In genomic region chr7:107023522-107024149, GRCh38 we compare ENCODE assay signal across 3 cellular contexts.
TF ChIP-seq lines count a peak whose summit lies in the region.

No MANE protein-coding gene starts in this region.

TF ChIP-seq in GM23338, 12 proteins besides CTCF, POLR2A, EP300 and RAD21 (continues in another document):
- TF ChIP-seq, protein P1, sequence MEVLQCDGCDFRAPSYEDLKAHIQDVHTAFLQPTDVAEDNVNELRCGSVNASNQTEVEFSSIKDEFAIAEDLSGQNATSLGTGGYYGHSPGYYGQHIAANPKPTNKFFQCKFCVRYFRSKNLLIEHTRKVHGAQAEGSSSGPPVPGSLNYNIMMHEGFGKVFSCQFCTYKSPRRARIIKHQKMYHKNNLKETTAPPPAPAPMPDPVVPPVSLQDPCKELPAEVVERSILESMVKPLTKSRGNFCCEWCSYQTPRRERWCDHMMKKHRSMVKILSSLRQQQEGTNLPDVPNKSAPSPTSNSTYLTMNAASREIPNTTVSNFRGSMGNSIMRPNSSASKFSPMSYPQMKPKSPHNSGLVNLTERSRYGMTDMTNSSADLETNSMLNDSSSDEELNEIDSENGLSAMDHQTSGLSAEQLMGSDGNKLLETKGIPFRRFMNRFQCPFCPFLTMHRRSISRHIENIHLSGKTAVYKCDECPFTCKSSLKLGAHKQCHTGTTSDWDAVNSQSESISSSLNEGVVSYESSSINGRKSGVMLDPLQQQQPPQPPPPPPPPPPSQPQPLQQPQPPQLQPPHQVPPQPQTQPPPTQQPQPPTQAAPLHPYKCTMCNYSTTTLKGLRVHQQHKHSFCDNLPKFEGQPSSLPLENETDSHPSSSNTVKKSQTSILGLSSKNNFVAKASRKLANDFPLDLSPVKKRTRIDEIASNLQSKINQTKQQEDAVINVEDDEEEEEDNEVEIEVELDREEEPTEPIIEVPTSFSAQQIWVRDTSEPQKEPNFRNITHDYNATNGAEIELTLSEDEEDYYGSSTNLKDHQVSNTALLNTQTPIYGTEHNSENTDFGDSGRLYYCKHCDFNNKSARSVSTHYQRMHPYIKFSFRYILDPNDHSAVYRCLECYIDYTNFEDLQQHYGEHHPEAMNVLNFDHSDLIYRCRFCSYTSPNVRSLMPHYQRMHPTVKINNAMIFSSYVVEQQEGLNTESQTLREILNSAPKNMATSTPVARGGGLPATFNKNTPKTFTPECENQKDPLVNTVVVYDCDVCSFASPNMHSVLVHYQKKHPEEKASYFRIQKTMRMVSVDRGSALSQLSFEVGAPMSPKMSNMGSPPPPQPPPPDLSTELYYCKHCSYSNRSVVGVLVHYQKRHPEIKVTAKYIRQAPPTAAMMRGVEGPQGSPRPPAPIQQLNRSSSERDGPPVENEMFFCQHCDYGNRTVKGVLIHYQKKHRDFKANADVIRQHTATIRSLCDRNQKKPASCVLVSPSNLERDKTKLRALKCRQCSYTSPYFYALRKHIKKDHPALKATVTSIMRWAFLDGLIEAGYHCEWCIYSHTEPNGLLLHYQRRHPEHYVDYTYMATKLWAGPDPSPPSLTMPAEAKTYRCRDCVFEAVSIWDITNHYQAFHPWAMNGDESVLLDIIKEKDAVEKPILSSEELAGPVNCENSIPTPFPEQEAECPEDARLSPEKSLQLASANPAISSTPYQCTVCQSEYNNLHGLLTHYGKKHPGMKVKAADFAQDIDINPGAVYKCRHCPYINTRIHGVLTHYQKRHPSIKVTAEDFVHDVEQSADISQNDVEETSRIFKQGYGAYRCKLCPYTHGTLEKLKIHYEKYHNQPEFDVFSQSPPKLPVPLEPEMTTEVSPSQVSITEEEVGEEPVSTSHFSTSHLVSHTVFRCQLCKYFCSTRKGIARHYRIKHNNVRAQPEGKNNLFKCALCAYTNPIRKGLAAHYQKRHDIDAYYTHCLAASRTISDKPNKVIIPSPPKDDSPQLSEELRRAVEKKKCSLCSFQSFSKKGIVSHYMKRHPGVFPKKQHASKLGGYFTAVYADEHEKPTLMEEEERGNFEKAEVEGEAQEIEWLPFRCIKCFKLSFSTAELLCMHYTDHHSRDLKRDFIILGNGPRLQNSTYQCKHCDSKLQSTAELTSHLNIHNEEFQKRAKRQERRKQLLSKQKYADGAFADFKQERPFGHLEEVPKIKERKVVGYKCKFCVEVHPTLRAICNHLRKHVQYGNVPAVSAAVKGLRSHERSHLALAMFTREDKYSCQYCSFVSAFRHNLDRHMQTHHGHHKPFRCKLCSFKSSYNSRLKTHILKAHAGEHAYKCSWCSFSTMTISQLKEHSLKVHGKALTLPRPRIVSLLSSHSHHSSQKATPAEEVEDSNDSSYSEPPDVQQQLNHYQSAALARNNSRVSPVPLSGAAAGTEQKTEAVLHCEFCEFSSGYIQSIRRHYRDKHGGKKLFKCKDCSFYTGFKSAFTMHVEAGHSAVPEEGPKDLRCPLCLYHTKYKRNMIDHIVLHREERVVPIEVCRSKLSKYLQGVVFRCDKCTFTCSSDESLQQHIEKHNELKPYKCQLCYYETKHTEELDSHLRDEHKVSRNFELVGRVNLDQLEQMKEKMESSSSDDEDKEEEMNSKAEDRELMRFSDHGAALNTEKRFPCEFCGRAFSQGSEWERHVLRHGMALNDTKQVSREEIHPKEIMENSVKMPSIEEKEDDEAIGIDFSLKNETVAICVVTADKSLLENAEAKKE (CRISPR knock-in tag; IDR thresholded peaks at IDR 0.05) = no peak
- TF ChIP-seq ZNF114 (CRISPR knock-in tag; IDR thresholded peaks at IDR 0.05) = no peak

TF ChIP-seq in endothelial cell of umbilical vein, 7 proteins besides CTCF, POLR2A, EP300 and RAD21 (continued from another document):
- TF ChIP-seq, protein P2, sequence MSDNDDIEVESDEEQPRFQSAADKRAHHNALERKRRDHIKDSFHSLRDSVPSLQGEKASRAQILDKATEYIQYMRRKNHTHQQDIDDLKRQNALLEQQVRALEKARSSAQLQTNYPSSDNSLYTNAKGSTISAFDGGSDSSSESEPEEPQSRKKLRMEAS (IDR thresholded peaks at IDR 0.05; ENCODE audit: insufficient read depth, insufficient read length) = no peak
- TF ChIP-seq POLR2AphosphoS5 (IDR thresholded peaks at IDR 0.05; ENCODE audit: insufficient read depth, low read depth, low read length) (no peak), EZH2 (IDR thresholded peaks at IDR 0.05; ENCODE audit: borderline replicate concordance, low read depth, low read length, severe bottlenecking) (no peak), MYC (IDR thresholded peaks at IDR 0.05; ENCODE audit: low read depth, low read length) (no peak), JUN (IDR thresholded peaks at IDR 0.05; ENCODE audit: borderline replicate concordance, insufficient read depth, insufficient read length, low read depth) (no peak), FOS (IDR thresholded peaks at IDR 0.05; ENCODE audit: borderline replicate concordance, insufficient read depth, low read length) (no peak)

TF ChIP-seq in SK-N-SH treated with all-trans-retinoic acid at 6 μM for 48 hours, 23 proteins besides CTCF, POLR2A, EP300 and RAD21:
- TF ChIP-seq CSRNP3 (CRISPR knock-in tag; IDR thresholded peaks at IDR 0.05) (no peak), RARB (CRISPR knock-in tag; IDR thresholded peaks at IDR 0.05) (no peak), CREB5 (CRISPR knock-in tag; IDR thresholded peaks at IDR 0.05; ENCODE audit: low read depth) (no peak), ZNF565 (CRISPR knock-in tag; conservative IDR thresholded peaks at IDR 0.05; ENCODE audit: low read depth) (no peak), TOX (CRISPR knock-in tag; IDR thresholded peaks at IDR 0.05; ENCODE audit: borderline replicate concordance) (no peak), PATZ1 (CRISPR knock-in tag; IDR thresholded peaks at IDR 0.05; ENCODE audit: borderline replicate concordance) (no peak), OSR1 (CRISPR knock-in tag; IDR thresholded peaks at IDR 0.05) (no peak), ARNTL (CRISPR knock-in tag; IDR thresholded peaks at IDR 0.05; ENCODE audit: borderline replicate concordance, low read depth) (no peak), SNAI2 (CRISPR knock-in tag; IDR thresholded peaks at IDR 0.05) (no peak)
- TF ChIP-seq, protein P3, sequence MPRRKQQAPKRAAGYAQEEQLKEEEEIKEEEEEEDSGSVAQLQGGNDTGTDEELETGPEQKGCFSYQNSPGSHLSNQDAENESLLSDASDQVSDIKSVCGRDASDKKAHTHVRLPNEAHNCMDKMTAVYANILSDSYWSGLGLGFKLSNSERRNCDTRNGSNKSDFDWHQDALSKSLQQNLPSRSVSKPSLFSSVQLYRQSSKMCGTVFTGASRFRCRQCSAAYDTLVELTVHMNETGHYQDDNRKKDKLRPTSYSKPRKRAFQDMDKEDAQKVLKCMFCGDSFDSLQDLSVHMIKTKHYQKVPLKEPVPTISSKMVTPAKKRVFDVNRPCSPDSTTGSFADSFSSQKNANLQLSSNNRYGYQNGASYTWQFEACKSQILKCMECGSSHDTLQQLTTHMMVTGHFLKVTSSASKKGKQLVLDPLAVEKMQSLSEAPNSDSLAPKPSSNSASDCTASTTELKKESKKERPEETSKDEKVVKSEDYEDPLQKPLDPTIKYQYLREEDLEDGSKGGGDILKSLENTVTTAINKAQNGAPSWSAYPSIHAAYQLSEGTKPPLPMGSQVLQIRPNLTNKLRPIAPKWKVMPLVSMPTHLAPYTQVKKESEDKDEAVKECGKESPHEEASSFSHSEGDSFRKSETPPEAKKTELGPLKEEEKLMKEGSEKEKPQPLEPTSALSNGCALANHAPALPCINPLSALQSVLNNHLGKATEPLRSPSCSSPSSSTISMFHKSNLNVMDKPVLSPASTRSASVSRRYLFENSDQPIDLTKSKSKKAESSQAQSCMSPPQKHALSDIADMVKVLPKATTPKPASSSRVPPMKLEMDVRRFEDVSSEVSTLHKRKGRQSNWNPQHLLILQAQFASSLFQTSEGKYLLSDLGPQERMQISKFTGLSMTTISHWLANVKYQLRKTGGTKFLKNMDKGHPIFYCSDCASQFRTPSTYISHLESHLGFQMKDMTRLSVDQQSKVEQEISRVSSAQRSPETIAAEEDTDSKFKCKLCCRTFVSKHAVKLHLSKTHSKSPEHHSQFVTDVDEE (CRISPR knock-in tag; IDR thresholded peaks at IDR 0.05) = no peak
